ENCODE assay signal across 11 cellular contexts in genomic region chr14:63737582-63738006, GRCh38. TPM values are rescaled to one million over a fixed set of nuclear protein-coding genes. Genes with fewer than 3 reads are reported as not detected.
A peak's percentile ranks its signal among the peaks of the same experiment; 100 is the strongest.
DNase-seq lines count a peak whose midpoint lies in the region; ATAC-seq lines count a peak whose summit lies in the region.
"Had no signal": no experiment of that assay in that cellular context is flagged by ENCODE, and none has a peak within 500 bp of the region (broad histone marks: within the 10 kb centered on the region; RNA-seq: fewer than 3 reads in every experiment).

No MANE protein-coding gene starts in this region.

- peaks cover 3% of the 10 kb centered on the region for H3K27me3 Mint-ChIP-seq in activated T-helper 1 cell treated with anti-CD3 and anti-CD28 coated beads, Interleukin-12 subunit alpha, Interleukin-12 subunit beta, Interleukin-2, Interleukin-4 antibody, amounts not matched to agents 30 ng/mL and 10 ng/mL and 1 ng/mL, durations not matched to agents 14 hours and 24 hours and 36 hours (ENCODE audit: insufficient read depth)

- peak; percentile 91 for ATAC-seq in GM18517 (IDR thresholded peaks at IDR 0.05; ENCODE audit: unreplicated experiment)
- peak; percentile 86 for ATAC-seq in GM19468 (IDR thresholded peaks at IDR 0.05; ENCODE audit: extremely low read depth, unreplicated experiment)
- ATAC-seq in HG03095 (IDR thresholded peaks at IDR 0.05; ENCODE audit: unreplicated experiment), result peak; percentile 84

- H3K36me3 Mint-ChIP-seq in activated T-helper 1 cell treated with anti-CD3 and anti-CD28 coated beads, Interleukin-12 subunit alpha, Interleukin-12 subunit beta, Interleukin-2, Interleukin-4 antibody, amounts not matched to agents 30 ng/mL and 10 ng/mL and 1 ng/mL, durations not matched to agents 14 hours and 24 hours and 36 hours (ENCODE audit: low read depth), result no peaks in the 10 kb centered on the region

- no peaks in the 10 kb centered on the region for H3K9me3 Mint-ChIP-seq in activated T-helper 1 cell treated with anti-CD3 and anti-CD28 coated beads, Interleukin-12 subunit alpha, Interleukin-12 subunit beta, Interleukin-2, Interleukin-4 antibody, amounts not matched to agents 30 ng/mL and 10 ng/mL and 1 ng/mL, durations not matched to agents 14 hours and 24 hours and 36 hours

- intact Hi-C loops in activated T-helper 1 cell treated with anti-CD3 and anti-CD28 coated beads, Interleukin-12 subunit alpha, Interleukin-12 subunit beta, Interleukin-2, Interleukin-4 antibody, amounts not matched to agents 30 ng/mL and 10 ng/mL and 1 ng/mL, durations not matched to agents 14 hours and 24 hours and 36 hours (cut with micrococcal nuclease), result loop anchor here (1.0 kb wide), 1 partner anchor 9 kb away; the partner anchor contains the start of gene SGPP1

- peak overlapping the region; percentile 53 for H3K4me3 Mint-ChIP-seq in activated T-helper 1 cell treated with anti-CD3 and anti-CD28 coated beads, Interleukin-12 subunit alpha, Interleukin-12 subunit beta, Interleukin-2, Interleukin-4 antibody, amounts not matched to agents 30 ng/mL and 10 ng/mL and 1 ng/mL, durations not matched to agents 14 hours and 24 hours and 36 hours

- peaks cover 14% of the 10 kb centered on the region for H3K4me1 Mint-ChIP-seq in activated T-helper 1 cell treated with anti-CD3 and anti-CD28 coated beads, Interleukin-12 subunit alpha, Interleukin-12 subunit beta, Interleukin-2, Interleukin-4 antibody, amounts not matched to agents 30 ng/mL and 10 ng/mL and 1 ng/mL, durations not matched to agents 14 hours and 24 hours and 36 hours (ENCODE audit: low read depth)

- peak; percentile 26 for DNase-seq in activated T-helper 1 cell treated with anti-CD3 and anti-CD28 coated beads, Interleukin-12 subunit alpha, Interleukin-12 subunit beta, Interleukin-2, Interleukin-4 antibody, amounts not matched to agents 30 ng/mL and 10 ng/mL and 1 ng/mL, durations not matched to agents 14 hours and 24 hours and 36 hours (ENCODE audit: low spot score)
- DNase-seq in cerebellar nuclear complex (lab: John Stamatoyannopoulos, UW) (no peak), RKO (ENCODE audit: low spot score) (no peak), NCI-H146 treated with DMSO at 0.1 percent for 48 hours (lab: John Stamatoyannopoulos, UW; ENCODE audit: unreplicated experiment) (no peak), NCI-H1092 treated with DMSO at 0.1 percent for 48 hours (lab: John Stamatoyannopoulos, UW) (no peak)
- DNase-seq: activated CD4-positive, alpha-beta T cell treated with anti-CD3 and anti-CD28 coated beads for 4 hours; cortex of kidney; IMR-90 had no signal

- peak overlapping the region; percentile 64 for H3K27ac Mint-ChIP-seq in activated T-helper 1 cell treated with anti-CD3 and anti-CD28 coated beads, Interleukin-12 subunit alpha, Interleukin-12 subunit beta, Interleukin-2, Interleukin-4 antibody, amounts not matched to agents 30 ng/mL and 10 ng/mL and 1 ng/mL, durations not matched to agents 14 hours and 24 hours and 36 hours

RNA-seq across cellular contexts. Expression of gene SGPP1, which starts 9.7 kb away (rescaled TPM):
- total RNA-seq in activated T-helper 1 cell treated with anti-CD3 and anti-CD28 coated beads, Interleukin-12 subunit alpha, Interleukin-12 subunit beta, Interleukin-2, Interleukin-4 antibody, amounts not matched to agents 30 ng/mL and 10 ng/mL and 1 ng/mL, durations not matched to agents 14 hours and 24 hours and 36 hours, result 14.7 and 14.8 TPM in 2 replicates
